ENCODE assay signal across 10 cellular contexts in the genomic region with DNA sequence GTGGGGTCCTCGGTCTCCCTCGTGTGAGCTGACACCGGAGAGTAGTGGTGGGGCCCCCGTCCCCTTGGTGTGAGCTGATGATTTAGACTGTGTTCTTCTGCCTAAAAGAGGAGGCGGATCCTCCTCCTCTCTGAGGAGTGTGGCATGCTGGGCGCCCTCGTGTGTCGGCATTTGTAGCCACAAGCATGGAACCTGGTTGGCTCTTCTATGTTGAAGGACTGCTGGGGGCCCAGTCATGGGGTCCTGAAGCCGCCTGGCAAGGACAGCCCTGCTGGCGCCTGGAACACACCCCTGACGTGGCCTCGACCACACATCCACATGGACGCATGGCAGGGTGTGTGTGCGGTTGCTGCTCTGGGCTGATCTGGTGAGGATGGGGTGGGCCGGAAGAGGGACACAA. TPM values are rescaled to one million over a fixed set of nuclear protein-coding genes. Genes with fewer than 3 reads are reported as not detected.
DNase-seq lines count a peak whose midpoint lies in the region; ATAC-seq and TF ChIP-seq lines count a peak whose summit lies in the region.
"Had no signal": no experiment of that assay in that cellular context is flagged by ENCODE, and none has a peak within 500 bp of the region (broad histone marks: within the 10 kb centered on the region; RNA-seq: fewer than 3 reads in every experiment).

No MANE protein-coding gene starts in this region.

- intact Hi-C loops in HCT116 (cut with micrococcal nuclease) = no loop called here
- intact Hi-C loops in gastrocnemius medialis (cut with DNase I; ENCODE audit: low total_unique reads) = no loop called here

- H3K36me3 ChIP-seq in HCT116 (ENCODE audit: control insufficient read depth in 1 of 2, insufficient read depth in 2 of 2, low read length in 2 of 2) (peaks cover 23 to 35% of the 10 kb centered on the region in 2 experiments; a peak in 3 of 4 replicates), gastrocnemius medialis (peaks cover 0 to 46% of the 10 kb centered on the region in 2 donors)

- H3K4me2 ChIP-seq in HCT116 (ENCODE audit: low read length) = no peak overlapping the region

- no peak for TF ChIP-seq POLR2A in HCT116 (IDR thresholded peaks at IDR 0.05; ENCODE audit: borderline replicate concordance, extremely low read depth, insufficient read depth, insufficient read length)
- no peak for TF ChIP-seq POLR2A in gastrocnemius medialis (IDR thresholded peaks at IDR 0.05)

- no peak overlapping the region for H3K9ac ChIP-seq in HCT116 (ENCODE audit: low read length)

- TF ChIP-seq CTCF in HCT116 (IDR thresholded peaks at IDR 0.05 in 2 of 3, conservative IDR thresholded peaks at IDR 0.05 in 1 of 3; ENCODE audit: borderline replicate concordance in 1 of 3, insufficient read depth in 1 of 3, low read depth in 2 of 3, low read length in 2 of 3) (no peak), gastrocnemius medialis (IDR thresholded peaks at IDR 0.05 in 4 of 5, conservative IDR thresholded peaks at IDR 0.05 in 1 of 5) (no peak)

- no peaks in the 10 kb centered on the region for H3K27me3 ChIP-seq in HCT116 (ENCODE audit: insufficient read depth, low read length)
- no peaks in the 10 kb centered on the region for H3K27me3 ChIP-seq in gastrocnemius medialis

- H4K20me1 ChIP-seq in HCT116 (ENCODE audit: insufficient read depth) = no peaks in the 10 kb centered on the region

- H3K9me2 ChIP-seq in HCT116 (ENCODE audit: insufficient read depth) = no peaks in the 10 kb centered on the region

- H2AFZ ChIP-seq in HCT116 (ENCODE audit: low read depth, low read length, poor library complexity, severe bottlenecking) = no peak overlapping the region

- CTCF ChIA-PET in HCT116 (lab: Charles Lee) = no interaction called here

- in situ Hi-C loops in gastrocnemius medialis (cut with MboI; ENCODE audit: low sequenced_read_pairs in 4 of 4) = no loop called here

- RAD21 ChIA-PET in HCT116 (lab: Charles Lee; ENCODE audit: low non-redundant PET in 1 of 2, low total read pairs in 2 of 2, uncharacterized antibody in 2 of 2, unreplicated experiment in 2 of 2) = no interaction called here

- no peak; the same call in 1 of the 2 replicates for TF ChIP-seq RAD21 in HCT116 (IDR thresholded peaks at IDR 0.05; ENCODE audit: low read depth)

- H3K79me2 ChIP-seq in HCT116 (ENCODE audit: insufficient read depth, low read length) = 0 out of 2 replicates have a peak, but pooled peaks cover 3% of the 10 kb centered on the region

- peak; percentile 45 for DNase-seq in AG20443 (ENCODE audit: low spot score)
- no peak for DNase-seq in HCT116 (ENCODE audit: low read depth, low spot score)
- DNase-seq in amniotic epithelial cell (ENCODE audit: low read depth) = peak; percentile 49
- peak; percentile 84 for DNase-seq in left kidney (ENCODE audit: low read depth, low spot score)
- no peak for DNase-seq in NCI-H748 (lab: John Stamatoyannopoulos, UW; ENCODE audit: unreplicated experiment)
- DNase-seq in gastrocnemius medialis = no peak
- DNase-seq in RPMI8226 = no peak
- DNase-seq: NCI-H510A had no signal

- POLR2A ChIA-PET in HCT116 (lab: Charles Lee) = no interaction called here

- no peaks in the 10 kb centered on the region for H3K9me3 ChIP-seq in HCT116 (ENCODE audit: control insufficient read depth in 1 of 2, insufficient read depth in 1 of 2, low read depth in 1 of 2, low read length in 2 of 2)
- H3K9me3 ChIP-seq in gastrocnemius medialis = no peaks in the 10 kb centered on the region

- ATAC-seq in HCT116 (peak; percentile 76), GM18873 (IDR thresholded peaks at IDR 0.05; ENCODE audit: low FRiP score, unreplicated experiment) (no peak), gastrocnemius medialis (no peak)
- ATAC-seq: activated T-helper 17 cell treated with anti-CD3 and anti-CD28 coated beads, Interleukin-2, amount 50 U/mL, for 72 hours had no signal

- H3K4me1 ChIP-seq in HCT116 (ENCODE audit: control insufficient read depth in 1 of 2, insufficient read depth in 2 of 2, low read length in 2 of 2) = no peaks in the 10 kb centered on the region
- peaks cover 0 to 13% of the 10 kb centered on the region in 2 donors for H3K4me1 ChIP-seq in gastrocnemius medialis

- no peak overlapping the region for H3K27ac ChIP-seq in HCT116 (ENCODE audit: low read depth, low read length)
- no peak overlapping the region for H3K27ac ChIP-seq in gastrocnemius medialis

- H3K4me3 ChIP-seq in HCT116 (replicated peaks in 1 of 2; ENCODE audit: low read depth in 1 of 2, low read length in 2 of 2) (no peak overlapping the region), gastrocnemius medialis (no peak overlapping the region)

- BruUV-seq in HCT116 (replicated peaks; lab: Mats Ljungman, UMichigan) = no TSS peak

TF ChIP-seq in HCT116, 20 proteins besides CTCF, POLR2A, EP300 and RAD21:
- TF ChIP-seq SRF (IDR thresholded peaks at IDR 0.05; ENCODE audit: low read depth) (no peak), ZFX (IDR thresholded peaks at IDR 0.05) (no peak), EZH2phosphoT487 (IDR thresholded peaks at IDR 0.05; ENCODE audit: borderline replicate concordance) (no peak), POLR2AphosphoS5 (IDR thresholded peaks at IDR 0.05; ENCODE audit: low read depth, low read length) (no peak), YY1 (IDR thresholded peaks at IDR 0.05; ENCODE audit: extremely low read depth, insufficient replicate concordance, low read depth, low read length) (no peak), FOSL1 (IDR thresholded peaks at IDR 0.05; ENCODE audit: low read depth) (no peak), ELF1 (IDR thresholded peaks at IDR 0.05; ENCODE audit: borderline replicate concordance, low read depth) (no peak), CEBPB (IDR thresholded peaks at IDR 0.05; ENCODE audit: low read depth) (no peak), SIN3A (IDR thresholded peaks at IDR 0.05; ENCODE audit: low read depth) (no peak), JUND (IDR thresholded peaks at IDR 0.05) (no peak)
- TF ChIP-seq, protein P1, sequence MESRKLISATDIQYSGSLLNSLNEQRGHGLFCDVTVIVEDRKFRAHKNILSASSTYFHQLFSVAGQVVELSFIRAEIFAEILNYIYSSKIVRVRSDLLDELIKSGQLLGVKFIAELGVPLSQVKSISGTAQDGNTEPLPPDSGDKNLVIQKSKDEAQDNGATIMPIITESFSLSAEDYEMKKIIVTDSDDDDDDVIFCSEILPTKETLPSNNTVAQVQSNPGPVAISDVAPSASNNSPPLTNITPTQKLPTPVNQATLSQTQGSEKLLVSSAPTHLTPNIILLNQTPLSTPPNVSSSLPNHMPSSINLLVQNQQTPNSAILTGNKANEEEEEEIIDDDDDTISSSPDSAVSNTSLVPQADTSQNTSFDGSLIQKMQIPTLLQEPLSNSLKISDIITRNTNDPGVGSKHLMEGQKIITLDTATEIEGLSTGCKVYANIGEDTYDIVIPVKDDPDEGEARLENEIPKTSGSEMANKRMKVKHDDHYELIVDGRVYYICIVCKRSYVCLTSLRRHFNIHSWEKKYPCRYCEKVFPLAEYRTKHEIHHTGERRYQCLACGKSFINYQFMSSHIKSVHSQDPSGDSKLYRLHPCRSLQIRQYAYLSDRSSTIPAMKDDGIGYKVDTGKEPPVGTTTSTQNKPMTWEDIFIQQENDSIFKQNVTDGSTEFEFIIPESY (IDR thresholded peaks at IDR 0.05; ENCODE audit: extremely low read depth, insufficient replicate concordance, low read length) = no peak
- TF ChIP-seq, protein P2, sequence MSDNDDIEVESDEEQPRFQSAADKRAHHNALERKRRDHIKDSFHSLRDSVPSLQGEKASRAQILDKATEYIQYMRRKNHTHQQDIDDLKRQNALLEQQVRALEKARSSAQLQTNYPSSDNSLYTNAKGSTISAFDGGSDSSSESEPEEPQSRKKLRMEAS (IDR thresholded peaks at IDR 0.05) = no peak
- TF ChIP-seq, protein P3, sequence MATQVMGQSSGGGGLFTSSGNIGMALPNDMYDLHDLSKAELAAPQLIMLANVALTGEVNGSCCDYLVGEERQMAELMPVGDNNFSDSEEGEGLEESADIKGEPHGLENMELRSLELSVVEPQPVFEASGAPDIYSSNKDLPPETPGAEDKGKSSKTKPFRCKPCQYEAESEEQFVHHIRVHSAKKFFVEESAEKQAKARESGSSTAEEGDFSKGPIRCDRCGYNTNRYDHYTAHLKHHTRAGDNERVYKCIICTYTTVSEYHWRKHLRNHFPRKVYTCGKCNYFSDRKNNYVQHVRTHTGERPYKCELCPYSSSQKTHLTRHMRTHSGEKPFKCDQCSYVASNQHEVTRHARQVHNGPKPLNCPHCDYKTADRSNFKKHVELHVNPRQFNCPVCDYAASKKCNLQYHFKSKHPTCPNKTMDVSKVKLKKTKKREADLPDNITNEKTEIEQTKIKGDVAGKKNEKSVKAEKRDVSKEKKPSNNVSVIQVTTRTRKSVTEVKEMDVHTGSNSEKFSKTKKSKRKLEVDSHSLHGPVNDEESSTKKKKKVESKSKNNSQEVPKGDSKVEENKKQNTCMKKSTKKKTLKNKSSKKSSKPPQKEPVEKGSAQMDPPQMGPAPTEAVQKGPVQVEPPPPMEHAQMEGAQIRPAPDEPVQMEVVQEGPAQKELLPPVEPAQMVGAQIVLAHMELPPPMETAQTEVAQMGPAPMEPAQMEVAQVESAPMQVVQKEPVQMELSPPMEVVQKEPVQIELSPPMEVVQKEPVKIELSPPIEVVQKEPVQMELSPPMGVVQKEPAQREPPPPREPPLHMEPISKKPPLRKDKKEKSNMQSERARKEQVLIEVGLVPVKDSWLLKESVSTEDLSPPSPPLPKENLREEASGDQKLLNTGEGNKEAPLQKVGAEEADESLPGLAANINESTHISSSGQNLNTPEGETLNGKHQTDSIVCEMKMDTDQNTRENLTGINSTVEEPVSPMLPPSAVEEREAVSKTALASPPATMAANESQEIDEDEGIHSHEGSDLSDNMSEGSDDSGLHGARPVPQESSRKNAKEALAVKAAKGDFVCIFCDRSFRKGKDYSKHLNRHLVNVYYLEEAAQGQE (IDR thresholded peaks at IDR 0.05; ENCODE audit: low read depth) = no peak

RNA-seq across cellular contexts. Expression of a gene that starts 50.2 kb away (rescaled TPM):
- total RNA-seq in HCT116 (2021; ENCODE audit: unreplicated experiment) (55.5 TPM), gastrocnemius medialis (10 to 100 TPM; 21.2 to 26.1 (median 25.7) TPM)
- 53.0 and 60.8 TPM in 2 replicates for polyA plus RNA-seq in HCT116 (2012)

Comparison
In these comparisons a context has a peak if more than half of its experiments do, and no peak if none do; other contexts are left out.
1. DNase-seq: peak in AG20443 (single experiment), amniotic epithelial cell (single experiment) and left kidney (single experiment); none in HCT116 (single experiment), NCI-H748 (single experiment), gastrocnemius medialis (0 of 2) and RPMI8226 (single experiment).